ENCODE assay signal across 25 cellular contexts in genomic region chrX:147962476-147962875, GRCh38. TPM values are rescaled to one million over a fixed set of nuclear protein-coding genes. Genes with fewer than 3 reads are reported as not detected.
"Had no signal": no experiment of that assay in that cellular context is flagged by ENCODE, and none has a peak within 500 bp of the region (broad histone marks: within the 10 kb centered on the region; RNA-seq: fewer than 3 reads in every experiment).

No MANE protein-coding gene starts in this region.

- H3K36me3 ChIP-seq: colonic mucosa, neutrophil, sigmoid colon, spleen, upper lobe of right lung had no signal

- H3K4me3 Mint-ChIP-seq: activated CD4-positive, alpha-beta memory T cell treated with anti-CD3 and anti-CD28 coated beads, Interleukin-2, amount 10 ng/mL, durations not matched to agents 7 days and 5 days; activated CD8-positive, alpha-beta memory T cell treated with anti-CD3 and anti-CD28 coated beads, Interleukin-2, amount 10 ng/mL, durations not matched to agents 7 days and 5 days; activated naive CD8-positive, alpha-beta T cell; central memory CD8-positive, alpha-beta T cell; endodermal cell; natural killer cell treated with Interleukin-12 subunit alpha and Interleukin-12 subunit beta and Interleukin-15 and Interleukin-18, amount 100 ng/mL, for 72 hours; stimulated activated memory B cell treated with anti-CD40 and anti-IgM and Interleukin-4, amounts not matched to agents 10 μg/mL and 1 μg/mL and 100 μg/mL, for 72 hours; T-cell had no signal

- H3K27ac Mint-ChIP-seq: activated CD4-positive, alpha-beta memory T cell treated with anti-CD3 and anti-CD28 coated beads, Interleukin-2, amount 10 ng/mL, durations not matched to agents 7 days and 5 days; activated CD8-positive, alpha-beta memory T cell treated with anti-CD3 and anti-CD28 coated beads, Interleukin-2, amount 10 ng/mL, durations not matched to agents 7 days and 5 days; activated naive CD8-positive, alpha-beta T cell; endodermal cell; immature natural killer cell; natural killer cell treated with Interleukin-12 subunit alpha and Interleukin-12 subunit beta and Interleukin-15 and Interleukin-18, amount 100 ng/mL, for 72 hours; stimulated activated memory B cell treated with anti-CD40 and anti-IgM and Interleukin-4, amounts not matched to agents 10 μg/mL and 1 μg/mL and 100 μg/mL, for 72 hours; T-cell had no signal

- H3K4me1 Mint-ChIP-seq: activated CD4-positive, alpha-beta memory T cell treated with anti-CD3 and anti-CD28 coated beads, Interleukin-2, amount 10 ng/mL, durations not matched to agents 7 days and 5 days; activated CD8-positive, alpha-beta memory T cell treated with anti-CD3 and anti-CD28 coated beads, Interleukin-2, amount 10 ng/mL, durations not matched to agents 7 days and 5 days; central memory CD8-positive, alpha-beta T cell; endodermal cell; immature natural killer cell; stimulated activated memory B cell treated with anti-CD40 and anti-IgM and Interleukin-4, amounts not matched to agents 10 μg/mL and 1 μg/mL and 100 μg/mL, for 72 hours; T-cell had no signal

- ATAC-seq: activated CD8-positive, alpha-beta memory T cell treated with anti-CD3 and anti-CD28 coated beads, Interleukin-2, amount 10 ng/mL, durations not matched to agents 7 days and 5 days; body of pancreas; natural killer cell treated with Interleukin-12 subunit alpha and Interleukin-12 subunit beta and Interleukin-15 and Interleukin-18, amount 100 ng/mL, for 72 hours; stimulated activated memory B cell treated with anti-CD40 and anti-IgM and Interleukin-4, amounts not matched to agents 10 μg/mL and 1 μg/mL and 100 μg/mL, for 72 hours; T-cell; upper lobe of right lung had no signal

- H3K36me3 Mint-ChIP-seq: activated CD8-positive, alpha-beta memory T cell treated with anti-CD3 and anti-CD28 coated beads, Interleukin-2, amount 10 ng/mL, durations not matched to agents 7 days and 5 days; activated naive CD8-positive, alpha-beta T cell; immature natural killer cell; stimulated activated memory B cell treated with anti-CD40 and anti-IgM and Interleukin-4, amounts not matched to agents 10 μg/mL and 1 μg/mL and 100 μg/mL, for 72 hours; T-cell had no signal

- H3K9me3 ChIP-seq: body of pancreas, colonic mucosa, neutrophil, sigmoid colon, spleen, upper lobe of right lung had no signal

- H3K9me3 Mint-ChIP-seq: activated CD4-positive, alpha-beta memory T cell treated with anti-CD3 and anti-CD28 coated beads, Interleukin-2, amount 10 ng/mL, durations not matched to agents 7 days and 5 days; central memory CD8-positive, alpha-beta T cell; natural killer cell treated with Interleukin-12 subunit alpha and Interleukin-12 subunit beta and Interleukin-15 and Interleukin-18, amount 100 ng/mL, for 72 hours; T-cell had no signal

- H3K27ac ChIP-seq: body of pancreas, colonic mucosa, neutrophil, parathyroid adenoma, sigmoid colon, spleen, upper lobe of right lung had no signal

- H3K27me3 Mint-ChIP-seq: activated CD8-positive, alpha-beta memory T cell treated with anti-CD3 and anti-CD28 coated beads, Interleukin-2, amount 10 ng/mL, durations not matched to agents 7 days and 5 days had no signal

- H3K4me3 ChIP-seq: body of pancreas, colonic mucosa, sigmoid colon, spleen, upper lobe of right lung had no signal

- DNase-seq: activated CD4-positive, alpha-beta memory T cell treated with anti-CD3 and anti-CD28 coated beads, Interleukin-2, amount 10 ng/mL, durations not matched to agents 7 days and 5 days; activated CD4-positive, alpha-beta T cell treated with anti-CD3 and anti-CD28 coated beads for 48 hours; activated CD4-positive, CD25-positive, alpha-beta regulatory T cell; activated CD8-positive, alpha-beta memory T cell treated with anti-CD3 and anti-CD28 coated beads, Interleukin-2, amount 10 ng/mL, durations not matched to agents 7 days and 5 days; amniotic stem cell; body of pancreas; colonic mucosa; endodermal cell; head of caudate nucleus; immature natural killer cell; mesenchymal stem cell; sigmoid colon; spleen; stimulated activated CD4-positive, alpha-beta T cell treated with anti-CD3 and anti-CD28 coated beads, Interleukin-4, amount 100 ng/mL, for 4 hours; T-cell; upper lobe of right lung had no signal

- H3K4me1 ChIP-seq: body of pancreas, colonic mucosa, parathyroid adenoma, sigmoid colon, spleen, upper lobe of right lung had no signal

- H3K27me3 ChIP-seq: body of pancreas, colonic mucosa, neutrophil, sigmoid colon, spleen, upper lobe of right lung had no signal

RNA-seq across cellular contexts. Expression of gene FMR1NB, which starts 18.7 kb away (rescaled TPM):
- total RNA-seq: activated CD4-positive, alpha-beta memory T cell treated with anti-CD3 and anti-CD28 coated beads, Interleukin-2, amount 10 ng/mL, durations not matched to agents 7 days and 5 days; activated CD8-positive, alpha-beta memory T cell treated with anti-CD3 and anti-CD28 coated beads, Interleukin-2, amount 10 ng/mL, durations not matched to agents 7 days and 5 days; body of pancreas; endodermal cell; epithelial cell of proximal tubule; frontal cortex; liver; natural killer cell treated with Interleukin-12 subunit alpha and Interleukin-12 subunit beta and Interleukin-15 and Interleukin-18, amount 100 ng/mL, for 72 hours; sigmoid colon; spleen; T-cell; upper lobe of right lung had no signal
